In the genomic region with DNA sequence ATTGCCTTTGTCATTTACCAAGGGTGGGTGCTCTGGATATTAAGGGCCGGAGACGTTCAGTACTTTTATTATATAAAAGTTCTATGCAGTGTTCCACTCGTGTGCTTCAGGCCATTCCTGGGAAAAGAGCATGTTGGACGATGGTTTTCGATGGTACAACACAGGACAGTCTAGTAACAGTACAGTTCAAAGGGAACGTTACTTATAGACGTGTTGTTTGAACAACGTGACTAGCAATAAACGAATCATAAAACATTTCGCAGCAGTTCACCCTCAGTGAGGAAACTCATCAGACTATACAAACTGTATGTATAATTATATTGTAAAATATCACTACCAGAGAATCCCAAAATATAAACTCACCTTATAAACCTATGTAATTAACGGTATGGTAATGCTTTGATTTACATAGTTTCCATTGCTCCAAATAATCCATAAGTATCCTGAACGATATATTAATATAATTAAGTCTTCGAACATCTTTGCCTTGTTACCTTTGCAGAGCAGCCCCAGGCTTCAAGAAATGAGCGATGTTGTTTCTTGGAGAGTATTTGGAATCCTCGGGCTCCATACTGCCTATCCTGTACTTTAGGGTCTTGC, we compare ENCODE assay signal across 8 cellular contexts. TPM values are rescaled to one million over a fixed set of nuclear protein-coding genes. Genes with fewer than 3 reads are reported as not detected.
DNase-seq lines count a peak whose midpoint lies in the region; ATAC-seq and TF ChIP-seq lines count a peak whose summit lies in the region.

No MANE protein-coding gene starts in this region.

- peaks cover 0 to 28% (median 20%) of the 10 kb centered on the region in 11 experiments; a peak in 16 of 22 replicates for H3K36me3 ChIP-seq in BLaER1 treated with 17β-estradiol and CSF1 and Interleukin-3, amounts not matched to agents 10 nM and 100 nM
- H3K36me3 ChIP-seq in MM.1S (replicated peaks; ENCODE audit: insufficient read depth, low read length): no peaks in the 10 kb centered on the region; the same call in 1 of the 2 replicates
- H3K36me3 ChIP-seq in effector memory CD4-positive, alpha-beta T cell (ENCODE audit: control insufficient read depth, insufficient read depth, low read length): no peaks in the 10 kb centered on the region

- H3K4me2 ChIP-seq in BLaER1 treated with 17β-estradiol and CSF1 and Interleukin-3, amounts not matched to agents 10 nM and 100 nM: peak overlapping the region; percentile 79 to 98 (median 96)
- H3K4me2 ChIP-seq in MM.1S (ENCODE audit: low read depth, low read length): peak overlapping the region; percentile 74

- peaks cover 35% of the 10 kb centered on the region for H3K4me1 Mint-ChIP-seq in neural crest cell

- H3K4me3 Mint-ChIP-seq in neural crest cell: peak overlapping the region; percentile 99

- H3K27ac ChIP-seq in BLaER1 treated with 17β-estradiol and CSF1 and Interleukin-3, amounts not matched to agents 10 nM and 100 nM: peak overlapping the region; percentile 78 to 98 (median 95)
- H3K27ac ChIP-seq in MM.1S (ENCODE audit: low read length): peak overlapping the region; percentile 70; the same call in 1 of the 2 replicates
- H3K27ac ChIP-seq in effector memory CD4-positive, alpha-beta T cell (ENCODE audit: insufficient read depth, low read length, poor library complexity, severe bottlenecking): peak overlapping the region; percentile 95

- peak overlapping the region; percentile 71 to 84 (median 76) for H3K4me3 ChIP-seq in BLaER1 treated with 17β-estradiol and CSF1 and Interleukin-3, amounts not matched to agents 10 nM and 100 nM
- H3K4me3 ChIP-seq in MM.1S (ENCODE audit: low read length): peak overlapping the region; percentile 88
- peak overlapping the region; percentile 94 for H3K4me3 ChIP-seq in effector memory CD4-positive, alpha-beta T cell (ENCODE audit: insufficient read depth, low read depth, low read length, poor library complexity, severe bottlenecking)

- H3F3A ChIP-seq in MM.1S (ENCODE audit: insufficient read depth, low read length): no peaks in the 10 kb centered on the region

- TF ChIP-seq CTCF in MM.1S (IDR thresholded peaks at IDR 0.05; ENCODE audit: low read length): no peak
- TF ChIP-seq CTCF in neural crest cell (conservative IDR thresholded peaks at IDR 0.05): no peak

- no peaks in the 10 kb centered on the region for H3K36me3 Mint-ChIP-seq in neural crest cell (ENCODE audit: low read depth)

- no peaks in the 10 kb centered on the region for H3K9me3 ChIP-seq in BLaER1 treated with 17β-estradiol and CSF1 and Interleukin-3, amounts not matched to agents 10 nM and 100 nM (replicated peaks in 1 of 11)
- no peaks in the 10 kb centered on the region for H3K9me3 ChIP-seq in MM.1S (replicated peaks; ENCODE audit: insufficient read depth, low read length)
- H3K9me3 ChIP-seq in effector memory CD4-positive, alpha-beta T cell (ENCODE audit: control insufficient read depth, low read length): no peaks in the 10 kb centered on the region

- peaks cover 34 to 49% (median 45%) of the 10 kb centered on the region in 11 experiments; a peak in 21 of 22 replicates for H4K20me1 ChIP-seq in BLaER1 treated with 17β-estradiol and CSF1 and Interleukin-3, amounts not matched to agents 10 nM and 100 nM
- H4K20me1 ChIP-seq in MM.1S (ENCODE audit: insufficient read depth, low read length): 0 out of 2 replicates have a peak, but pooled peaks cover 7% of the 10 kb centered on the region

- 0 out of 2 replicates have a peak overlapping the region, but pooled peaks have one; percentile 34 for H2AFZ ChIP-seq in MM.1S (ENCODE audit: low read length)

- H3K27me3 ChIP-seq in BLaER1 treated with 17β-estradiol and CSF1 and Interleukin-3, amounts not matched to agents 10 nM and 100 nM: no peaks in the 10 kb centered on the region
- no peaks in the 10 kb centered on the region for H3K27me3 ChIP-seq in MM.1S (replicated peaks; ENCODE audit: insufficient read depth, low read length)
- H3K27me3 ChIP-seq in effector memory CD4-positive, alpha-beta T cell (replicated peaks; ENCODE audit: control insufficient read depth, insufficient read depth, low read length, poor library complexity, severe bottlenecking): no peaks in the 10 kb centered on the region

- H3K9ac ChIP-seq in BLaER1 treated with 17β-estradiol and CSF1 and Interleukin-3, amounts not matched to agents 10 nM and 100 nM: peak overlapping the region; percentile 82 to 98 (median 94)
- peak overlapping the region; percentile 95 for H3K9ac ChIP-seq in MM.1S (ENCODE audit: low read length)

- DNase-seq in MM.1S: no peak
- no peak for DNase-seq in effector memory CD4-positive, alpha-beta T cell
- no peak for DNase-seq in neural crest cell (ENCODE audit: low read depth, low spot score)
- DNase-seq in NCI-H2081 (lab: John Stamatoyannopoulos, UW): no peak
- DNase-seq in NCI-H446 treated with DMSO at 0.1 percent for 48 hours (lab: John Stamatoyannopoulos, UW): no peak
- DNase-seq in stimulated activated CD4-positive, alpha-beta T cell treated with anti-CD3 and anti-CD28 coated beads, Interleukin-4, amount 100 ng/mL, for 24 hours: no peak

- H3K4me1 ChIP-seq in BLaER1 treated with 17β-estradiol and CSF1 and Interleukin-3, amounts not matched to agents 10 nM and 100 nM: peaks cover 47 to 70% (median 60%) of the 10 kb centered on the region in 10 experiments
- H3K4me1 ChIP-seq in MM.1S (ENCODE audit: low read length): peaks cover 15% of the 10 kb centered on the region
- H3K4me1 ChIP-seq in effector memory CD4-positive, alpha-beta T cell (ENCODE audit: control insufficient read depth, insufficient read depth, low read length, poor library complexity, severe bottlenecking): peaks cover 25% of the 10 kb centered on the region

- H3K79me2 ChIP-seq in MM.1S (ENCODE audit: low read length): peaks cover 75% of the 10 kb centered on the region

- H3K27ac Mint-ChIP-seq in neural crest cell (ENCODE audit: unreplicated experiment): no peak overlapping the region

- no peaks in the 10 kb centered on the region for H3K9me3 Mint-ChIP-seq in neural crest cell

- H3K9me2 ChIP-seq in MM.1S (replicated peaks; ENCODE audit: insufficient read depth, low read length): no peaks in the 10 kb centered on the region

- H3K27me3 Mint-ChIP-seq in neural crest cell (ENCODE audit: low read depth): no peaks in the 10 kb centered on the region

- ATAC-seq in GM21619 (IDR thresholded peaks at IDR 0.05; ENCODE audit: unreplicated experiment): no peak

RNA-seq across cellular contexts. Expression of a gene that starts 0.6 kb away (rescaled TPM):
- total RNA-seq in neural crest cell: 116 and 118 TPM in 2 replicates

RNA-seq across cellular contexts. Expression of a gene that starts 10.3 kb away (rescaled TPM):
- 89.6 and 91.8 TPM in 2 replicates for total RNA-seq in neural crest cell
